18 cellular contexts compared by ENCODE assay signal in the genomic region with DNA sequence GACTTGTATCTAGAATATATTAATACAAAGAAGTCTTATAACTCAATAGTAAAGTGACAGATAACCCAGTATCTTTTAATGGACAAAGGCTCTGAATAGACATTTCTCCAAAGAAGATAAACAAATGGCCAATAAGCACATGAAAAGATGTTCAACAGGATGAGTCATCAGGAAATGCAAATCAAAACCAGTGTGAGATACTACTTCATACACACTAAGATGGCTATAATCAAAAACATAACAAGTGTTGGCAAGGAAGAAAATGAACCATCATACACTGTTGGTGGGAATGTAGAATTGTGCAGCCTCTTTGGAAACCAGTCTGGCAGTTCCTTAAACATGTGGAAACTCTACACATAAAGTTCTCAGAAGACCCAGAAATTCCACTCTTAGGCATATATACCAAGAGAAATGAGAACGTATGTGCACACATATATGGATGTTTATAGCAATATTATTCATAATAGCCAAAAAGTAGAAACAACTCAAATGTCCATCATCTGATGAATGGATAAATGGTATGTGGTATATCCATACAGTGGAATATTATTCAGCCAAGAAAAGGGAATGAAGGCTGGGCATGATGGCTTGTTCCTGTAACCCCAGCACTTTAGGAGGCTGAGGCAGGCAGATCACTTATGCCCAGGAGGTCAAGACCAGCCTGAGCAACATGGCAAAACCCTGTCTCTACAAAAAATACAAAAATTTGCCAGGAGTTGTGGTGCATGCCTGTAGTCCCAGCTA. TPM values are rescaled to one million over a fixed set of nuclear protein-coding genes. Genes with fewer than 3 reads are reported as not detected.
DNase-seq lines count a peak whose midpoint lies in the region; ATAC-seq and TF ChIP-seq lines count a peak whose summit lies in the region.
"Had no signal": no experiment of that assay in that cellular context is flagged by ENCODE, and none has a peak within 500 bp of the region (broad histone marks: within the 10 kb centered on the region; RNA-seq: fewer than 3 reads in every experiment).

No MANE protein-coding gene starts in this region.

- peaks cover 33% of the 10 kb centered on the region for H3K9me3 ChIP-seq in endodermal cell (ENCODE audit: control insufficient read depth, low read length)

- no peaks in the 10 kb centered on the region for H3K27me3 Mint-ChIP-seq in endodermal cell (ENCODE audit: insufficient read depth)

- no peak overlapping the region for H3K4me3 Mint-ChIP-seq in endodermal cell

- ATAC-seq in HG02759 (IDR thresholded peaks at IDR 0.05; ENCODE audit: unreplicated experiment), result no peak
- ATAC-seq in HG03045 (IDR thresholded peaks at IDR 0.05; ENCODE audit: unreplicated experiment), result no peak

- no peak overlapping the region for H3K27ac ChIP-seq in endodermal cell (ENCODE audit: low read depth, low read length)
- H3K27ac ChIP-seq: BLaER1 had no signal

- peak overlapping the region; percentile 42 for H3K4me3 ChIP-seq in endodermal cell (ENCODE audit: low read length)
- H3K4me3 ChIP-seq in foreskin fibroblast (ENCODE audit: low read depth in 1 of 2, low read length in 2 of 2), result no peak overlapping the region
- H3K4me3 ChIP-seq: BLaER1 had no signal

- H3K4me1 Mint-ChIP-seq in endodermal cell, result peaks cover 23% of the 10 kb centered on the region

- no peak overlapping the region for H3K27ac Mint-ChIP-seq in endodermal cell

- no peak for TF ChIP-seq CTCF in endodermal cell (conservative IDR thresholded peaks at IDR 0.05)
- no peak for TF ChIP-seq CTCF in foreskin fibroblast (IDR thresholded peaks at IDR 0.05; ENCODE audit: low read depth, low read length)

- H3K36me3 Mint-ChIP-seq in endodermal cell (ENCODE audit: low read depth), result no peaks in the 10 kb centered on the region

- H3K36me3 ChIP-seq in endodermal cell (ENCODE audit: control insufficient read depth, insufficient read depth, low read length), result no peaks in the 10 kb centered on the region
- H3K36me3 ChIP-seq: BLaER1 had no signal

- peak; percentile 9 for DNase-seq in DMS53 treated with DMSO at 0.1 percent for 48 hours (lab: John Stamatoyannopoulos, UW; ENCODE audit: unreplicated experiment)
- DNase-seq in HS-5 (ENCODE audit: low read depth), result peak; percentile 20
- no peak for DNase-seq in endodermal cell
- DNase-seq in foreskin fibroblast, result peak; percentile 55 to 74
- DNase-seq in dedifferentiated amniotic fluid mesenchymal stem cell (ENCODE audit: extremely low spot score), result no peak
- DNase-seq in stimulated activated CD4-positive, alpha-beta T cell treated with anti-CD3 and anti-CD28 coated beads, Interleukin-1b, Interleukin-23, amount 100 ng/mL, for 48 hours, result no peak
- DNase-seq: DMS 273 treated with DMSO at 0.1 percent for 48 hours, NCI-H1092, NCI-H1694 treated with DMSO at 0.1 percent for 48 hours, T-helper 1 cell had no signal

- WGBS in endodermal cell (ENCODE audit: insufficient coverage in 1 of 2, insufficient read length in 1 of 2), 2 experiments, result no CpG with 5 or more reads among the region's 1 CpG

- H3K9ac ChIP-seq in endodermal cell (ENCODE audit: extremely low read depth, low read length, poor library complexity, severe bottlenecking), result no peak overlapping the region
- H3K9ac ChIP-seq: BLaER1 had no signal

- H3K9me3 Mint-ChIP-seq in endodermal cell, result peaks cover 35% of the 10 kb centered on the region

- no peaks in the 10 kb centered on the region for H3K27me3 ChIP-seq in endodermal cell (ENCODE audit: control insufficient read depth, insufficient read depth, low read length, poor library complexity, severe bottlenecking)
- H3K27me3 ChIP-seq: BLaER1 had no signal

- H3K4me1 ChIP-seq in endodermal cell (ENCODE audit: control insufficient read depth, insufficient read depth, low read length), result no peaks in the 10 kb centered on the region

RNA-seq across cellular contexts. Expression of gene MPL, which starts 9.9 kb away (rescaled TPM):
- total RNA-seq in endodermal cell, result 1 to 10 TPM in 1 of 2 donors, under 1 TPM in 1; 0.64 to 1.2 TPM
- polyA plus RNA-seq in endodermal cell (2013, experiment 1 of 2), result not detected
- not detected for polyA plus RNA-seq in endodermal cell (2013, experiment 2 of 2)
- total RNA-seq: G401, H4, SK-MEL-5 had no signal
- polyA plus RNA-seq: AG04450 had no signal

RNA-seq across cellular contexts. Expression of gene TIE1, which starts 26.9 kb away (rescaled TPM):
- under 1 TPM; 0.40 to 0.99 TPM for total RNA-seq in endodermal cell
- polyA plus RNA-seq in endodermal cell (2013, experiment 1 of 2), result 1.2 TPM
- polyA plus RNA-seq in endodermal cell (2013, experiment 2 of 2), result 1.7 TPM
- total RNA-seq: G401, HT-29 had no signal

RNA-seq across cellular contexts. Expression of gene CDC20, which starts 31.1 kb away (rescaled TPM):
- total RNA-seq in endodermal cell, result 100 to 1,000 TPM; 126 to 149 TPM
- polyA plus RNA-seq in endodermal cell (2013, experiment 1 of 2), result 183 TPM
- 169 TPM for polyA plus RNA-seq in endodermal cell (2013, experiment 2 of 2)

RNA-seq across cellular contexts. Expression of gene ELOVL1, which starts 40.1 kb away (rescaled TPM):
- total RNA-seq in endodermal cell, result 10 to 100 TPM; 24.4 to 28.3 TPM
- polyA plus RNA-seq in endodermal cell (2013, experiment 1 of 2), result 25.1 TPM
- 23.3 TPM for polyA plus RNA-seq in endodermal cell (2013, experiment 2 of 2)

RNA-seq across cellular contexts. Expression of gene C1orf210, which starts 42.3 kb away (rescaled TPM):
- total RNA-seq in endodermal cell, result 10 to 100 TPM in 1 of 2 donors, 1 to 10 TPM in 1; 9.7 to 17.9 TPM
- 1.9 TPM for polyA plus RNA-seq in endodermal cell (2013, experiment 1 of 2)
- polyA plus RNA-seq in endodermal cell (2013, experiment 2 of 2), result 1.8 TPM
- total RNA-seq: G401, H4, SK-MEL-5 had no signal
- polyA plus RNA-seq: AG04450 had no signal

Comparison
In these comparisons a context has a peak if more than half of its experiments do, and no peak if none do; other contexts are left out.
1. DNase-seq: peak in DMS53 treated with DMSO at 0.1 percent for 48 hours (single experiment), HS-5 (single experiment) and foreskin fibroblast (2 of 2); none in endodermal cell (single experiment), dedifferentiated amniotic fluid mesenchymal stem cell (single experiment) and stimulated activated CD4-positive, alpha-beta T cell treated with anti-CD3 and anti-CD28 coated beads, Interleukin-1b, Interleukin-23, amount 100 ng/mL, for 48 hours (single experiment).